ENCODE assay signal across 13 cellular contexts in genomic region chr6:7341989-7342742, GRCh38. TPM values are rescaled to one million over a fixed set of nuclear protein-coding genes. Genes with fewer than 3 reads are reported as not detected.
DNase-seq lines count a peak whose midpoint lies in the region; ATAC-seq and TF ChIP-seq lines count a peak whose summit lies in the region.
"Had no signal": no experiment of that assay in that cellular context is flagged by ENCODE, and none has a peak within 500 bp of the region (broad histone marks: within the 10 kb centered on the region; RNA-seq: fewer than 3 reads in every experiment).

No MANE protein-coding gene starts in this region.

- peaks cover 0 to 6% (median 0%) of the 10 kb centered on the region in 7 donors for H3K4me1 Mint-ChIP-seq in naive thymus-derived CD4-positive, alpha-beta T cell

- no peak overlapping the region for H3K4me3 ChIP-seq in naive thymus-derived CD4-positive, alpha-beta T cell (ENCODE audit: low read length)
- no peak overlapping the region for H3K4me3 ChIP-seq in left lung
- H3K4me3 ChIP-seq: cardiac muscle cell, heart right ventricle had no signal

- H3K4me3 Mint-ChIP-seq in naive thymus-derived CD4-positive, alpha-beta T cell, result peak overlapping the region in 1 of 10 donors; percentile 14

- peaks cover 0 to 6% (median 0%) of the 10 kb centered on the region in 11 donors for H3K9me3 Mint-ChIP-seq in naive thymus-derived CD4-positive, alpha-beta T cell

- H3K9me3 ChIP-seq in naive thymus-derived CD4-positive, alpha-beta T cell (ENCODE audit: control insufficient read depth in 2 of 3, low read length in 3 of 3), result no peaks in the 10 kb centered on the region
- no peaks in the 10 kb centered on the region for H3K9me3 ChIP-seq in left lung
- H3K9me3 ChIP-seq: heart right ventricle had no signal

- peaks cover 11 to 32% (median 14%) of the 10 kb centered on the region in 5 donors for H3K27me3 Mint-ChIP-seq in naive thymus-derived CD4-positive, alpha-beta T cell

- H3K4me1 ChIP-seq in naive thymus-derived CD4-positive, alpha-beta T cell (ENCODE audit: control insufficient read depth in 2 of 2, insufficient read depth in 2 of 2, low read length in 2 of 2), result no peaks in the 10 kb centered on the region
- H3K4me1 ChIP-seq in left lung, result no peaks in the 10 kb centered on the region

- H3K27ac Mint-ChIP-seq in naive thymus-derived CD4-positive, alpha-beta T cell, result no peak overlapping the region

- DNase-seq in EL (peak; percentile 31), NCI-H2171 treated with DMSO at 0.1 percent for 48 hours (lab: John Stamatoyannopoulos, UW) (peak; percentile 84), left ventricle myocardium superior (peak; percentile 29), substantia nigra (lab: John Stamatoyannopoulos, UW) (no peak), Ammon's horn (ENCODE audit: low spot score) (no peak), left lung (no peak)
- DNase-seq in naive thymus-derived CD4-positive, alpha-beta T cell, result no peak
- DNase-seq: activated CD4-positive, alpha-beta T cell treated with anti-CD3 and anti-CD28 coated beads, Interleukin-2, amount 50 U/mL, for 1 hour; heart right ventricle; occipital lobe had no signal

- CTCF ChIA-PET in naive thymus-derived CD4-positive, alpha-beta T cell (lab: Charles Lee), result interaction anchor here (1.2 kb wide), 1 partner anchor 67 kb away, joined by 4 read pairs; no protein-coding TSS in a partner anchor

- POLR2A ChIA-PET in naive thymus-derived CD4-positive, alpha-beta T cell (lab: Charles Lee), result no interaction called here

- H3K36me3 Mint-ChIP-seq in naive thymus-derived CD4-positive, alpha-beta T cell, result peaks cover 0 to 6% (median 0%) of the 10 kb centered on the region in 5 donors

- H3K27ac ChIP-seq in substantia nigra (ENCODE audit: low read depth, low read length, poor library complexity, severe bottlenecking), result no peak overlapping the region
- no peak overlapping the region for H3K27ac ChIP-seq in naive thymus-derived CD4-positive, alpha-beta T cell (ENCODE audit: low read depth, low read length)
- no peak overlapping the region for H3K27ac ChIP-seq in left lung
- H3K27ac ChIP-seq: cardiac muscle cell, heart right ventricle had no signal

- ATAC-seq in GM21825 (IDR thresholded peaks at IDR 0.05; ENCODE audit: unreplicated experiment) (peak; percentile 73), left ventricle myocardium superior (peak; percentile 94), left lung (no peak)
- no peak for ATAC-seq in naive thymus-derived CD4-positive, alpha-beta T cell

- H3K36me3 ChIP-seq in naive thymus-derived CD4-positive, alpha-beta T cell (ENCODE audit: control insufficient read depth in 2 of 3, insufficient read depth in 3 of 3, low read length in 3 of 3), result no peaks in the 10 kb centered on the region
- H3K36me3 ChIP-seq in left lung, result no peaks in the 10 kb centered on the region
- H3K36me3 ChIP-seq: cardiac muscle cell, heart right ventricle had no signal

- intact Hi-C loops in left ventricle myocardium superior (cut with micrococcal nuclease), result no loop called here
- intact Hi-C loops in naive thymus-derived CD4-positive, alpha-beta T cell (cut with micrococcal nuclease), result no loop called here
- intact Hi-C loops in left lung (cut with DNase I), result no loop called here

- TF ChIP-seq CTCF in left lung (IDR thresholded peaks at IDR 0.05), result no peak

- no peaks in the 10 kb centered on the region for H3K27me3 ChIP-seq in naive thymus-derived CD4-positive, alpha-beta T cell (ENCODE audit: control insufficient read depth in 2 of 2, insufficient read depth in 2 of 2, low read length in 2 of 2)
- no peaks in the 10 kb centered on the region for H3K27me3 ChIP-seq in left lung
- H3K27me3 ChIP-seq: cardiac muscle cell had no signal

RNA-seq across cellular contexts. Expression of gene SSR1, which starts 29.2 kb away (rescaled TPM):
- total RNA-seq in left ventricle myocardium superior, result 62.5 TPM
- total RNA-seq in naive thymus-derived CD4-positive, alpha-beta T cell, result 100 to 1,000 TPM in 3 of 5 experiments, 10 to 100 TPM in 2; 75.0 to 178 (median 127) TPM
- 100 to 1,000 TPM; 151 to 204 TPM for polyA plus RNA-seq in naive thymus-derived CD4-positive, alpha-beta T cell
- total RNA-seq in left lung, result 100 to 1,000 TPM; 155 to 247 TPM

RNA-seq across cellular contexts. Expression of gene CAGE1, which starts 47.4 kb away (rescaled TPM):
- total RNA-seq in left ventricle myocardium superior, result not detected
- total RNA-seq in naive thymus-derived CD4-positive, alpha-beta T cell, result under 1 TPM; 0.16 to 0.48 (median 0.22) TPM
- under 1 TPM in 1 of 2 donors, not detected in 1; 0.06 TPM for polyA plus RNA-seq in naive thymus-derived CD4-positive, alpha-beta T cell
- not detected for total RNA-seq in left lung
- total RNA-seq: NCI-H460 had no signal
- polyA plus RNA-seq: heart right ventricle had no signal

RNA-seq across cellular contexts. Expression of gene RIOK1, which starts 47.4 kb away (rescaled TPM):
- 10.8 TPM for total RNA-seq in left ventricle myocardium superior
- total RNA-seq in naive thymus-derived CD4-positive, alpha-beta T cell, result 10 to 100 TPM; 24.4 to 39.9 (median 27.6) TPM
- 10 to 100 TPM; 17.2 to 20.9 TPM for polyA plus RNA-seq in naive thymus-derived CD4-positive, alpha-beta T cell
- 10 to 100 TPM; 15.0 to 23.3 TPM for total RNA-seq in left lung

Comparison
In these comparisons a context has a peak if more than half of its experiments do, and no peak if none do; other contexts are left out.
1. DNase-seq: peak in EL (single experiment), NCI-H2171 treated with DMSO at 0.1 percent for 48 hours (single experiment) and left ventricle myocardium superior (single experiment); none in substantia nigra (0 of 49), Ammon's horn (single experiment), naive thymus-derived CD4-positive, alpha-beta T cell (0 of 9) and left lung (0 of 2).
2. ATAC-seq: peak in GM21825 (single experiment) and left ventricle myocardium superior (single experiment); none in naive thymus-derived CD4-positive, alpha-beta T cell (single experiment) and left lung (single experiment).